In the genomic region with DNA sequence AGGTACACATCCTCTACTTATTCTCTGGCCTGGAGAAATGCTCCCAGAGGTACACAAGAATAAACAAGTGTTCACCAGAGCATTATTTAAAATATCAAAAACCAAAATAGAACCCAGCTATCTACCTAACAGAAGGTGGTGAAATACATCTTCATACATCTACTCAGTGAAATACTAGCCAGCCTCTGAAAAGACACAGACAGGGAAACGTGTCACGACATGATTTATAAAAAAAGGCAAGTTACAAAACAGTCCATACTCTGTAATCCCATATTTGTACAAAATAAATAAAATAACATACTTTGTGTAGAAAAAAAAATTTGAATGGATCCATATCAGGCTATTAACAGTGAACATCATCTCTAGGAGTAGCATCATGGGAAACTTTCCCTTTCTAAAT, we compare ENCODE assay signal across 21 cellular contexts. TPM values are rescaled to one million over a fixed set of nuclear protein-coding genes. Genes with fewer than 3 reads are reported as not detected.
"Had no signal": no experiment of that assay in that cellular context is flagged by ENCODE, and none has a peak within 500 bp of the region (broad histone marks: within the 10 kb centered on the region; RNA-seq: fewer than 3 reads in every experiment).

No MANE protein-coding gene starts in this region.

- ATAC-seq: naive thymus-derived CD4-positive, alpha-beta T cell; sciatic nerve; stimulated activated naive B cell treated with anti-CD40 and anti-IgM and Interleukin-4, amounts not matched to agents 10 μg/mL and 1 μg/mL and 100 μg/mL, for 72 hours; stimulated activated naive CD8-positive, alpha-beta T cell treated with anti-CD3 and anti-CD28 coated beads, Interleukin-15, amount 100 ng/mL, for 72 hours had no signal

- H3K9me3 Mint-ChIP-seq: naive thymus-derived CD4-positive, alpha-beta T cell; nephron progenitor cell; stimulated activated naive B cell treated with anti-CD40 and anti-IgM and Interleukin-4, amounts not matched to agents 10 μg/mL and 1 μg/mL and 100 μg/mL, for 72 hours; stimulated activated naive CD8-positive, alpha-beta T cell treated with anti-CD3 and anti-CD28 coated beads, Interleukin-15, amount 100 ng/mL, for 72 hours had no signal

- H3K27me3 Mint-ChIP-seq: naive thymus-derived CD4-positive, alpha-beta T cell; stimulated activated naive B cell treated with anti-CD40 and anti-IgM and Interleukin-4, amounts not matched to agents 10 μg/mL and 1 μg/mL and 100 μg/mL, for 72 hours; stimulated activated naive CD8-positive, alpha-beta T cell treated with anti-CD3 and anti-CD28 coated beads, Interleukin-15, amount 100 ng/mL, for 72 hours had no signal

- H3K4me1 ChIP-seq: testis had no signal

- FAIRE-seq: endometrium, islet of Langerhans had no signal

- H3K9me3 ChIP-seq: esophagus muscularis mucosa, testis, transverse colon had no signal

- H3K27ac Mint-ChIP-seq: stimulated activated naive B cell treated with anti-CD40 and anti-IgM and Interleukin-4, amounts not matched to agents 10 μg/mL and 1 μg/mL and 100 μg/mL, for 72 hours; stimulated activated naive CD8-positive, alpha-beta T cell treated with anti-CD3 and anti-CD28 coated beads, Interleukin-15, amount 100 ng/mL, for 72 hours had no signal

- H3K4me3 ChIP-seq: esophagus muscularis mucosa, skin epidermis, testis, transverse colon had no signal

- H3K27me3 ChIP-seq: esophagus muscularis mucosa, testis, transverse colon had no signal

- H3K4me3 Mint-ChIP-seq: naive thymus-derived CD4-positive, alpha-beta T cell; nephron progenitor cell; stimulated activated naive B cell treated with anti-CD40 and anti-IgM and Interleukin-4, amounts not matched to agents 10 μg/mL and 1 μg/mL and 100 μg/mL, for 72 hours; stimulated activated naive CD8-positive, alpha-beta T cell treated with anti-CD3 and anti-CD28 coated beads, Interleukin-15, amount 100 ng/mL, for 72 hours had no signal

- DNase-seq: effector memory CD4-positive, alpha-beta T cell; hippocampal formation; kidney glomerular epithelial cell; naive thymus-derived CD4-positive, alpha-beta T cell; nephron progenitor cell; stimulated activated CD4-positive, alpha-beta T cell treated with anti-CD3 and anti-CD28 coated beads, Interleukin-2, amount 100 ng/mL, for 24 hours; stimulated activated CD4-positive, alpha-beta T cell treated with anti-CD3 and anti-CD28 coated beads, Interleukin-4, amount 100 ng/mL, for 4 hours; stimulated activated naive B cell treated with anti-CD40 and anti-IgM and Interleukin-4, amounts not matched to agents 10 μg/mL and 1 μg/mL and 100 μg/mL, for 72 hours; stimulated activated naive CD8-positive, alpha-beta T cell treated with anti-CD3 and anti-CD28 coated beads, Interleukin-15, amount 100 ng/mL, for 72 hours; testis; transverse colon had no signal

- H3K4me1 Mint-ChIP-seq: nephron progenitor cell had no signal

- H3K27ac ChIP-seq: epithelial cell of prostate, esophagus muscularis mucosa, skin epidermis, testis, transverse colon had no signal

RNA-seq across cellular contexts. Expression of a gene that starts 42.6 kb away (rescaled TPM):
- total RNA-seq: lung microvascular endothelial cell; mononuclear cell; naive thymus-derived CD4-positive, alpha-beta T cell; pulmonary artery endothelial cell; subcutaneous adipose tissue; transverse colon had no signal
